ENCODE assay signal across 8 cellular contexts in genomic region chr6:121436966-121437756, GRCh38. TPM values are rescaled to one million over a fixed set of nuclear protein-coding genes. Genes with fewer than 3 reads are reported as not detected.
DNase-seq lines count a peak whose midpoint lies in the region; ATAC-seq, FAIRE-seq and TF ChIP-seq lines count a peak whose summit lies in the region.

No MANE protein-coding gene starts in this region.

- H3K36me3 Mint-ChIP-seq in astrocyte (ENCODE audit: low read depth, unreplicated experiment): no peaks in the 10 kb centered on the region

- CTCF ChIA-PET in BJ (lab: Yijun Ruan, JAX): interaction anchor here (0.6 to 3.8 kb wide), 4 partner anchors 137 to 422 kb away, joined by 3 to 26 read pairs (median 3); no protein-coding TSS in a partner anchor

- H3K4me2 ChIP-seq in astrocyte (ENCODE audit: low read length): peak overlapping the region; percentile 86

- no peaks in the 10 kb centered on the region for H3K9me3 Mint-ChIP-seq in astrocyte (ENCODE audit: unreplicated experiment)

- H3K36me3 ChIP-seq in BJ (ENCODE audit: control insufficient read depth, insufficient read depth, low read length) (no peaks in the 10 kb centered on the region), astrocyte (ENCODE audit: insufficient read depth, low read length) (no peaks in the 10 kb centered on the region), iPS DF 6.9 (ENCODE audit: control insufficient read depth, insufficient read depth, low read length) (no peaks in the 10 kb centered on the region; the same call in 1 of the 2 replicates), sigmoid colon (no peaks in the 10 kb centered on the region)

- H3K4me3 ChIP-seq in BJ (ENCODE audit: low read depth, low read length) (peak overlapping the region; percentile 85), astrocyte (ENCODE audit: insufficient read depth, low read depth, low read length) (peak overlapping the region; percentile 99), iPS DF 6.9 (ENCODE audit: low read length) (peak overlapping the region; percentile 92), sigmoid colon (peak overlapping the region; percentile 39 to 54 (median 50))

- TF ChIP-seq CTCF in BJ (IDR thresholded peaks at IDR 0.05; ENCODE audit: insufficient read depth, low read depth, low read length) (no peak), astrocyte (IDR thresholded peaks at IDR 0.05; ENCODE audit: insufficient read depth, low read depth, low read length) (no peak), sigmoid colon (IDR thresholded peaks at IDR 0.05) (no peak)

- peak overlapping the region; percentile 97 for H3K27ac Mint-ChIP-seq in astrocyte (ENCODE audit: unreplicated experiment)

- H4K20me1 ChIP-seq in astrocyte (ENCODE audit: insufficient read depth, low read length): peaks cover 29% of the 10 kb centered on the region

- H3K9ac ChIP-seq in astrocyte (ENCODE audit: low read length): peak overlapping the region; percentile 99

- no peaks in the 10 kb centered on the region for H3K9me3 ChIP-seq in astrocyte (ENCODE audit: insufficient read depth, low read depth, low read length)
- H3K9me3 ChIP-seq in iPS DF 6.9 (ENCODE audit: control insufficient read depth, insufficient read depth, low read length): no peaks in the 10 kb centered on the region
- H3K9me3 ChIP-seq in sigmoid colon: no peaks in the 10 kb centered on the region

- DNase-seq in BJ (ENCODE audit: low read depth) (no peak), M059J (ENCODE audit: low read depth) (peak; percentile 61), astrocyte (ENCODE audit: low read depth) (peak; percentile 49), iPS DF 6.9 (ENCODE audit: low read depth, low spot score) (no peak), sigmoid colon (peak; percentile 75), G401 (ENCODE audit: low spot score) (no peak)

- intact Hi-C loops in sigmoid colon (cut with DNase I): loop anchor here (10.0 kb wide), 2 partner anchors 218 to 938 kb away; no protein-coding TSS in a partner anchor

- in situ Hi-C loops in G401 (cut with HindIII; ENCODE audit: low sequenced_read_pairs): loop anchor here (25.0 kb wide), 1 partner anchor 375 kb away; no protein-coding TSS in a partner anchor

- H3K4me1 Mint-ChIP-seq in astrocyte (ENCODE audit: low read depth, unreplicated experiment): peaks cover 25% of the 10 kb centered on the region

- peaks cover 73% of the 10 kb centered on the region for H3K79me2 ChIP-seq in astrocyte (ENCODE audit: insufficient read depth, low read length)

- ATAC-seq in GM19324 (IDR thresholded peaks at IDR 0.05; ENCODE audit: low FRiP score, unreplicated experiment) (no peak), HG03025 (IDR thresholded peaks at IDR 0.05; ENCODE audit: low FRiP score, unreplicated experiment) (no peak)

- H3K27ac ChIP-seq in astrocyte (ENCODE audit: low read depth, low read length) (peak overlapping the region; percentile 97), iPS DF 6.9 (ENCODE audit: low read length) (no peak overlapping the region), sigmoid colon (peak overlapping the region; percentile 56 to 93 (median 68))

- no peak for TF ChIP-seq POLR2A in sigmoid colon (IDR thresholded peaks at IDR 0.05)

- H3K4me3 Mint-ChIP-seq in astrocyte (ENCODE audit: unreplicated experiment): peak overlapping the region; percentile 100

- H3K4me1 ChIP-seq in astrocyte (ENCODE audit: insufficient read depth, low read length) (peaks cover 11% of the 10 kb centered on the region), iPS DF 6.9 (ENCODE audit: control insufficient read depth, insufficient read depth, low read length) (no peaks in the 10 kb centered on the region), sigmoid colon (peaks cover 0 to 15% (median 14%) of the 10 kb centered on the region in 4 donors)

- WGBS in iPS DF 6.9 (ENCODE audit: insufficient coverage, insufficient read length): no CpG with 5 or more reads among the region's 41 CpGs
- WGBS in sigmoid colon, 2 donors: 1% methylated on average over 41 of the region's 41 CpGs

- TF ChIP-seq EP300 in sigmoid colon (IDR thresholded peaks at IDR 0.05): no peak

- H2AFZ ChIP-seq in astrocyte (ENCODE audit: low read depth, low read length): no peak overlapping the region

- no peaks in the 10 kb centered on the region for H3K27me3 Mint-ChIP-seq in astrocyte (ENCODE audit: low read depth, unreplicated experiment)

- no peak for FAIRE-seq in astrocyte (lab: Jason Lieb, UNC)

- POLR2A ChIA-PET in BJ (lab: Charles Lee): no interaction called here

- H3K27me3 ChIP-seq in BJ (ENCODE audit: control insufficient read depth, insufficient read depth, low read length) (no peaks in the 10 kb centered on the region), astrocyte (ENCODE audit: insufficient read depth, low read length) (no peaks in the 10 kb centered on the region), iPS DF 6.9 (ENCODE audit: control insufficient read depth, insufficient read depth, low read length) (no peaks in the 10 kb centered on the region), sigmoid colon (peaks cover 0 to 55% (median 9%) of the 10 kb centered on the region in 3 donors)

RNA-seq across cellular contexts. Expression of gene GJA1, which starts 1.7 kb away (rescaled TPM):
- polyA plus RNA-seq in BJ (2011; rRNA removed): 175 and 306 TPM in 2 replicates
- 105 and 157 TPM in 2 replicates for polyA minus RNA-seq in BJ (2011; rRNA and poly(A)+ RNA removed)
- 39.2 and 54.5 TPM in 2 replicates for total RNA-seq in M059J (2014; rRNA removed; shearing (Covaris generic))
- 433 and 443 TPM in 2 replicates for total RNA-seq in astrocyte
- 10 to 100 TPM; 15.0 to 24.0 (median 19.1) TPM for total RNA-seq in sigmoid colon
- 1 to 10 TPM; 3.0 to 9.3 (median 7.2) TPM for polyA plus RNA-seq in sigmoid colon
- total RNA-seq in G401 (2014; rRNA removed; shearing (Covaris generic)): 316 and 402 TPM in 2 replicates

Comparison
In these comparisons a context has a peak if more than half of its experiments do, and no peak if none do; other contexts are left out.
1. DNase-seq: peak in M059J (single experiment), astrocyte (single experiment) and sigmoid colon (single experiment); none in BJ (single experiment), iPS DF 6.9 (single experiment) and G401 (single experiment).
2. Peak in every context shown above with its lines, with median percentiles within 50 percentile points of each other: H3K4me3 ChIP-seq.